In the genomic region with DNA sequence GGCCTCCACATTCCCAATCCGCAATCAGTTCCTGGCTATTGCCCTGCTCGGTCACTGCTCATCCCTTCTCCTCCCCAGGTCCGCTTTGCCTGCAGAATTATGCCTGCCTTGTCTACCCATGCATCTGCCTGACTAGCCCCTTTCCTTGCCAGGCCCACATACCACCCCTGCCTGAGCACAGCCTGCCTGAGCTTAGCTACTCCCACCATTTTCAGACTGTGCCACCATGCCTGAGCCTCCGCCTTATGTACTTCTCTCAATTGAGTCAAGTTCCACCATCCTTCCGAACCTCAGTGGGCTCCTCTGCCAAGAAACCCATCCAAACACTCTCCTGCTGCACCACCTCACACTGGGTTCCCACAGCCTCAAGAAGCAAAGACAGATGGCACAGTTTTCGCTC, we compare ENCODE assay signal across 17 cellular contexts. TPM values are rescaled to one million over a fixed set of nuclear protein-coding genes. Genes with fewer than 3 reads are reported as not detected.
"Had no signal": no experiment of that assay in that cellular context is flagged by ENCODE, and none has a peak within 500 bp of the region (broad histone marks: within the 10 kb centered on the region; RNA-seq: fewer than 3 reads in every experiment).

No MANE protein-coding gene starts in this region.

- H3K4me3 Mint-ChIP-seq: activated CD4-positive, alpha-beta T cell treated with anti-CD3 and anti-CD28 coated beads, Interleukin-2, amount 10 ng/mL, durations not matched to agents 24 days and 14 days; activated CD8-positive, alpha-beta T cell treated with anti-CD3 and anti-CD28 coated beads, Interleukin-2, amount 10 ng/mL, durations not matched to agents 7 days and 5 days; mesothelial cell of epicardium; type B pancreatic cell had no signal

- H3K4me1 Mint-ChIP-seq: mesothelial cell of epicardium had no signal

- H3K27me3 Mint-ChIP-seq: activated CD4-positive, alpha-beta T cell treated with anti-CD3 and anti-CD28 coated beads, Interleukin-2, amount 10 ng/mL, durations not matched to agents 24 days and 14 days; progenitor cell of endocrine pancreas; type B pancreatic cell had no signal

- DNase-seq: activated CD4-positive, alpha-beta T cell treated with anti-CD3 and anti-CD28 coated beads, Interleukin-2, amount 10 ng/mL, durations not matched to agents 24 days and 14 days; activated CD4-positive, CD25-positive, alpha-beta regulatory T cell; activated CD8-positive, alpha-beta T cell treated with anti-CD3 and anti-CD28 coated beads, Interleukin-2, amount 10 ng/mL, durations not matched to agents 7 days and 5 days; activated naive CD4-positive, alpha-beta T cell treated with anti-CD3 and anti-CD28 coated beads, Interleukin-2, amount 50 U/mL, for 16 hours; activated T-cell treated with anti-CD3 and anti-CD28 coated beads for 4 hours; caudate nucleus; effector memory CD4-positive, alpha-beta T cell; gastrocnemius medialis; heart right ventricle; left cardiac atrium; small intestine; stimulated activated CD4-positive, alpha-beta T cell treated with anti-CD3 and anti-CD28 coated beads, Interleukin-4, amount 100 ng/mL, for 4 hours; stimulated activated naive CD4-positive, alpha-beta T cell treated with Interleukin-2 at 50 U/mL for 16 hours; substantia nigra had no signal

- H3K9me3 Mint-ChIP-seq: activated CD4-positive, alpha-beta T cell treated with anti-CD3 and anti-CD28 coated beads, Interleukin-2, amount 10 ng/mL, durations not matched to agents 24 days and 14 days; mesothelial cell of epicardium; type B pancreatic cell had no signal

- ATAC-seq: activated CD8-positive, alpha-beta T cell treated with anti-CD3 and anti-CD28 coated beads, Interleukin-2, amount 10 ng/mL, durations not matched to agents 7 days and 5 days; gastrocnemius medialis; left cardiac atrium had no signal

- H3K27ac Mint-ChIP-seq: activated CD4-positive, alpha-beta T cell treated with anti-CD3 and anti-CD28 coated beads, Interleukin-2, amount 10 ng/mL, durations not matched to agents 24 days and 14 days; activated CD8-positive, alpha-beta T cell treated with anti-CD3 and anti-CD28 coated beads, Interleukin-2, amount 10 ng/mL, durations not matched to agents 7 days and 5 days; mesothelial cell of epicardium; progenitor cell of endocrine pancreas; type B pancreatic cell had no signal

RNA-seq across cellular contexts. Expression of a gene that starts 53.2 kb away (rescaled TPM):
- total RNA-seq: activated CD8-positive, alpha-beta T cell treated with anti-CD3 and anti-CD28 coated beads, Interleukin-2, amount 10 ng/mL, durations not matched to agents 7 days and 5 days had no signal
